ENCODE assay signal across 8 cellular contexts in the genomic region with DNA sequence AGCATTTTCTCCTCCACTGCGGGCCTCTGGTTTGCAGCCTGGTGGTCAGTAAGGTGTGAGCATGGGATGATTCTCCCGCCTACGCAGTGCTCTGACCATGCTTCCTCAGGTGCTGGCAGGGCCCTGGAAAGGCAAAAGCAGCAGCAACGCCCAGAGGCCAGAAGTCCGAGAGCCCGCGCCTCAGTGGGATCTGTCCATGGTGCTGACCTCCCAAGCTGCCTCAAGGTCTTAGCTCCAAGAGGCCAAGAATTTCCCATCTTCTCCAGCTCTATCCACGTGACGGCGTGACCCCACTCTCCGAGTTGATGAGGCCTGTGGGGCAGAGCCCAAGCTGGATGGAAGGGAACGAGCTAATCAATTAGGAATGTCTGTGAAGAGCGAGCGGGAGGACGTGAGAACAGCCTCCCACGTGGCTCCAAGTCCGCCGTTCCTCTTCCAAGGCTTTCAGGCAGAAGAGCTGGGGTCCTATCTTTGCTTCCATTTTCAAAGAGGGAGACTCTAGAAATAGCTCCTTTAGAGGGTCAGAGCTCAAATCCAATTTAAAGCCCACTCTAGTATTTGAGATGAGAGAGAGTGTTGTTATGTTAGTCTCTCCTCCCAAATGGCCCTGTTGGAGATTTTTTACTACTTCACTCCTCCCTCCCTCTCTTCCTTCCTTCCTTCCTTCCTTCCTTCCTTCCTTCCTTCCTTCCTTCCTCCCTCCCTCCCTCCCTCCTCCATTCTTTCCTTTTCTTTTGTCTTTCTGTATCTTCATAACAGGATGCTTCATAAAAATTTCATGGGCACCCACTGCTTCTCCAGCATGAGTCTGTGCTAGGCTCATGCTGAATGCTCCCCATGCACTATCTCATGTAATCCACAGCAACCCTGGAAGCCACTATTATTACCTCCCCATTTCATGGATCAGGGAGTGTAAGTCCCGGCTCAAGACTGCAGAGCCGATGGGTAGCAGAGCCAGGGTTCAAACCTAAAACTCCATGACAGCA.
A peak's percentile ranks its signal among the peaks of the same experiment; 100 is the strongest.
DNase-seq lines count a peak whose midpoint lies in the region; ATAC-seq, FAIRE-seq and TF ChIP-seq lines count a peak whose summit lies in the region.

No MANE protein-coding gene starts in this region.

- DNase-seq in SIG-M5 treated with dmso at 0.1 percent for 504 hours (lab: John Stamatoyannopoulos, UW; ENCODE audit: unreplicated experiment) = peak; percentile 2
- no peak for DNase-seq in SIG-M5 (lab: John Stamatoyannopoulos, UW)
- peak; percentile 29 for DNase-seq in fibroblast of villous mesenchyme (ENCODE audit: low read depth)
- DNase-seq in small intestine = peak; percentile 19
- no peak for DNase-seq in pons (ENCODE audit: low spot score)
- no peak for DNase-seq in RCC 7860 (ENCODE audit: low spot score)

- no peaks in the 10 kb centered on the region for H3K9me3 ChIP-seq in small intestine (ENCODE audit: control insufficient read depth, low read depth)

- peaks cover 0 to 2% of the 10 kb centered on the region in 2 donors for H3K27me3 ChIP-seq in small intestine (ENCODE audit: control insufficient read depth in 2 of 2, insufficient read depth in 2 of 2, low read length in 2 of 2)

- FAIRE-seq in small intestine (lab: Jason Lieb, UNC) (no peak), RCC 7860 (lab: Jason Lieb, UNC) (no peak)

- no peaks in the 10 kb centered on the region for H3K4me1 ChIP-seq in small intestine (ENCODE audit: control insufficient read depth in 2 of 2, insufficient read depth in 1 of 2, low read depth in 1 of 2, low read length in 1 of 2)

- ATAC-seq in GM18519 (IDR thresholded peaks at IDR 0.05; ENCODE audit: low FRiP score, unreplicated experiment) = no peak

- 30 to 37% (median 35%) methylated on average over 20 of the region's 20 CpGs for WGBS in small intestine, 3 donors

- H3K4me3 ChIP-seq in fibroblast of villous mesenchyme (ENCODE audit: low read depth, low read length) (no peak overlapping the region), small intestine (ENCODE audit: low read depth in 1 of 2, low read length in 2 of 2) (no peak overlapping the region)

- H3K27ac ChIP-seq in small intestine (ENCODE audit: low read depth in 1 of 2, low read length in 1 of 2) = no peak overlapping the region

- H3K36me3 ChIP-seq in small intestine (ENCODE audit: control insufficient read depth in 2 of 2, insufficient read depth in 2 of 2, low read length in 2 of 2) = no peaks in the 10 kb centered on the region

- no peak for TF ChIP-seq CTCF in fibroblast of villous mesenchyme (IDR thresholded peaks at IDR 0.05; ENCODE audit: insufficient read depth, low read depth, low read length)

TF ChIP-seq in PFSK-1, 5 proteins besides CTCF, POLR2A, EP300 and RAD21:
- TF ChIP-seq FOXP2 (optimal IDR thresholded peaks at IDR 0.05; ENCODE audit: borderline replicate concordance, extremely low read depth, extremely low read length, insufficient read depth) (no peak), POLR2AphosphoS5 (IDR thresholded peaks at IDR 0.05; ENCODE audit: low read depth, low read length) (no peak), TAF1 (IDR thresholded peaks at IDR 0.05; ENCODE audit: borderline replicate concordance, insufficient read depth, low read length) (no peak), SIN3A (IDR thresholded peaks at IDR 0.05; ENCODE audit: borderline replicate concordance, insufficient read depth, low read length) (no peak)
- TF ChIP-seq, protein P1, sequence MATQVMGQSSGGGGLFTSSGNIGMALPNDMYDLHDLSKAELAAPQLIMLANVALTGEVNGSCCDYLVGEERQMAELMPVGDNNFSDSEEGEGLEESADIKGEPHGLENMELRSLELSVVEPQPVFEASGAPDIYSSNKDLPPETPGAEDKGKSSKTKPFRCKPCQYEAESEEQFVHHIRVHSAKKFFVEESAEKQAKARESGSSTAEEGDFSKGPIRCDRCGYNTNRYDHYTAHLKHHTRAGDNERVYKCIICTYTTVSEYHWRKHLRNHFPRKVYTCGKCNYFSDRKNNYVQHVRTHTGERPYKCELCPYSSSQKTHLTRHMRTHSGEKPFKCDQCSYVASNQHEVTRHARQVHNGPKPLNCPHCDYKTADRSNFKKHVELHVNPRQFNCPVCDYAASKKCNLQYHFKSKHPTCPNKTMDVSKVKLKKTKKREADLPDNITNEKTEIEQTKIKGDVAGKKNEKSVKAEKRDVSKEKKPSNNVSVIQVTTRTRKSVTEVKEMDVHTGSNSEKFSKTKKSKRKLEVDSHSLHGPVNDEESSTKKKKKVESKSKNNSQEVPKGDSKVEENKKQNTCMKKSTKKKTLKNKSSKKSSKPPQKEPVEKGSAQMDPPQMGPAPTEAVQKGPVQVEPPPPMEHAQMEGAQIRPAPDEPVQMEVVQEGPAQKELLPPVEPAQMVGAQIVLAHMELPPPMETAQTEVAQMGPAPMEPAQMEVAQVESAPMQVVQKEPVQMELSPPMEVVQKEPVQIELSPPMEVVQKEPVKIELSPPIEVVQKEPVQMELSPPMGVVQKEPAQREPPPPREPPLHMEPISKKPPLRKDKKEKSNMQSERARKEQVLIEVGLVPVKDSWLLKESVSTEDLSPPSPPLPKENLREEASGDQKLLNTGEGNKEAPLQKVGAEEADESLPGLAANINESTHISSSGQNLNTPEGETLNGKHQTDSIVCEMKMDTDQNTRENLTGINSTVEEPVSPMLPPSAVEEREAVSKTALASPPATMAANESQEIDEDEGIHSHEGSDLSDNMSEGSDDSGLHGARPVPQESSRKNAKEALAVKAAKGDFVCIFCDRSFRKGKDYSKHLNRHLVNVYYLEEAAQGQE (IDR thresholded peaks at IDR 0.05; ENCODE audit: insufficient read depth in 1 of 2, low read depth in 2 of 2, low read length in 2 of 2) = peak; percentile 96
TF ChIP-seq in PFSK-1: peak in this region for 1.

Comparison
In these comparisons a context has a peak if more than half of its experiments do, and no peak if none do; other contexts are left out.
1. DNase-seq: peak in SIG-M5 treated with dmso at 0.1 percent for 504 hours (single experiment), fibroblast of villous mesenchyme (single experiment) and small intestine (single experiment); none in SIG-M5 (single experiment), pons (single experiment) and RCC 7860 (single experiment).